In the genomic region with DNA sequence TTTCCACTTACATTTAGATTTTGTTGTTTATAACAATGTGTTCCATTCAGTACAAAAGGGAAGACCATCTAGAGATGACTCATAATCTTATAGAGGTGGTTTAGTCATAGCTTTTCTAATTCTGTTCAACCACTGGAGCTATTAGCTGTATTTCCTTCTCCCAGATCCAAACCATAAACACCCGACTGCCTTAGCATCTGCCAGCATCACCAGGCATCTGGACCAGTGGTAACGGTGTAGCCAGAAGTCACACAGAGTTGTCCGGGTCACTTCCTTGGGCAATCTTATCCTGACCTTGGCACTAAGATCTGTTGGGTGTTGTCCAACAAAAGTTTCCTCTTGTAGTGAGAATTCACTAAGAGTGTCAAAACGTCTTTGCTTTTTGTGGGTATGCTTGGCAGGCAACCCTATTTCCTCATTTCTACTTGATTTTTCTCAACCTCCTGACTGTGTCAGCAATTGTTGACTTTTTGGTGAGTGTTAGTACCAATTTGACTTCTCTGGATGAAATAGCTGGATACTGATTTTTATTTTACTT, we compare ENCODE assay signal across 1 cellular context.
TF ChIP-seq lines count a peak whose summit lies in the region.

No MANE protein-coding gene starts in this region.

TF ChIP-seq in SK-N-SH, 30 proteins besides CTCF, POLR2A, EP300 and RAD21 (continued from another document):
- no peak for TF ChIP-seq ELF1 (IDR thresholded peaks at IDR 0.05)
- TF ChIP-seq CHD2 (IDR thresholded peaks at IDR 0.05; ENCODE audit: low read length, partially characterized antibody) = no peak
- TF ChIP-seq, protein P1, sequence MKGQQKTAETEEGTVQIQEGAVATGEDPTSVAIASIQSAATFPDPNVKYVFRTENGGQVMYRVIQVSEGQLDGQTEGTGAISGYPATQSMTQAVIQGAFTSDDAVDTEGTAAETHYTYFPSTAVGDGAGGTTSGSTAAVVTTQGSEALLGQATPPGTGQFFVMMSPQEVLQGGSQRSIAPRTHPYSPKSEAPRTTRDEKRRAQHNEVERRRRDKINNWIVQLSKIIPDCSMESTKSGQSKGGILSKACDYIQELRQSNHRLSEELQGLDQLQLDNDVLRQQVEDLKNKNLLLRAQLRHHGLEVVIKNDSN (IDR thresholded peaks at IDR 0.05; ENCODE audit: borderline replicate concordance, low read depth) = no peak
- no peak for TF ChIP-seq EZH2phosphoT487 (IDR thresholded peaks at IDR 0.05; ENCODE audit: borderline replicate concordance, low read depth)
- TF ChIP-seq, protein P2, sequence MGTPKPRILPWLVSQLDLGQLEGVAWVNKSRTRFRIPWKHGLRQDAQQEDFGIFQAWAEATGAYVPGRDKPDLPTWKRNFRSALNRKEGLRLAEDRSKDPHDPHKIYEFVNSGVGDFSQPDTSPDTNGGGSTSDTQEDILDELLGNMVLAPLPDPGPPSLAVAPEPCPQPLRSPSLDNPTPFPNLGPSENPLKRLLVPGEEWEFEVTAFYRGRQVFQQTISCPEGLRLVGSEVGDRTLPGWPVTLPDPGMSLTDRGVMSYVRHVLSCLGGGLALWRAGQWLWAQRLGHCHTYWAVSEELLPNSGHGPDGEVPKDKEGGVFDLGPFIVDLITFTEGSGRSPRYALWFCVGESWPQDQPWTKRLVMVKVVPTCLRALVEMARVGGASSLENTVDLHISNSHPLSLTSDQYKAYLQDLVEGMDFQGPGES (IDR thresholded peaks at IDR 0.05; ENCODE audit: low read depth, low read length) = no peak
